7 cellular contexts compared by ENCODE assay signal in the genomic region with DNA sequence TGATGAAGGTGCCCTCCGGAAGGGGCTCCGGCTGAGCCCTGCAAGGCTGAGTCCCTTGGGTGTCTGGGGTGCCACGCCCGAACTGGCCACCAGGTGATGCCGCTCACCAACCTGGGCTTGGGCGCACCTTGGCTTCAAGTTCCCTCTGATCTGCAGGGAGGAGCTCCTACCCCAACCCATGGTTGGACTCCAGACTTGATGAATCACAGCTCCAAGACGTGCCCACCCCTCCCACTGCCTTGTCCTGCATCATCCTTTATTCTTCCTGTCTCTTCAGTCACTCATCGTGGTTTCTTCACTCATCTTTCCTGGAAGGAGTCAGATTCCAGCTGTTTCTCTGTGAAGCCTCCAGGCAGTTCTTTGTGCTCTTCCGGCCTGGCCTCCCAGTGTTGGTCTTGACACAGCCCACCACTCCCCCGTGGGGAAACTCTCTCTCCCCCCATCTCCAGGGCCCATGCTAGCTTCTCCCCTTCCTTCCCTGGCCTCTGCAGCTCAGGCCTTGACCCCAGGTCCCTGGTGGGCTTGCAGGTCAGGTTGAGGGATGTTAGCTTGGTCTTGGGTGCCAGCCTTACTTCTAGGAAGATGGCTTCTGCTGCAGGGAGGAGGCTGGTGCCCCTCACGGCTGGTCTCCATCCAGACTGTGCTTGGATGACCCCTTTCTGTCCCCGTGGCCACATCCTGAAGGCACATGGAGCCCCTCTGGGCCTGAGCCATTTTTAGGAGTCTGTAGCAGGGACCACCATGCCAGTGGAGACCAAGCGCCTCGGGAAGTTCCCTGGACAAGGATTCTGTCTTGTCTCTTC. TPM values are rescaled to one million over a fixed set of nuclear protein-coding genes. Genes with fewer than 3 reads are reported as not detected.
A peak's percentile ranks its signal among the peaks of the same experiment; 100 is the strongest.
DNase-seq lines count a peak whose midpoint lies in the region; ATAC-seq and TF ChIP-seq lines count a peak whose summit lies in the region.

No MANE protein-coding gene starts in this region.

- DNase-seq in GM12865 (ENCODE audit: low read depth): peak; percentile 72
- peak; percentile 22 for DNase-seq in NCI-H1694 treated with DMSO at 0.1 percent for 48 hours (lab: John Stamatoyannopoulos, UW)
- peak; percentile 86 for DNase-seq in activated CD4-positive, alpha-beta T cell treated with anti-CD3 and anti-CD28 coated beads for 36 hours
- peak; percentile 68 for DNase-seq in dermis blood vessel endothelial cell
- peak; percentile 31 for DNase-seq in myocyte (ENCODE audit: low read depth)
- peak; percentile 46 to 54 for DNase-seq in thyroid gland
- no peak for DNase-seq in midbrain (lab: John Stamatoyannopoulos, UW)

- TF ChIP-seq CTCF in GM12865 (IDR thresholded peaks at IDR 0.05; ENCODE audit: insufficient read depth, low read depth, low read length, missing control alignments) (peak; percentile 94), thyroid gland (IDR thresholded peaks at IDR 0.05) (peak in 5 of 6 experiments; percentile 44 to 84 (median 64))

- CTCF ChIA-PET in activated CD4-positive, alpha-beta T cell treated with anti-CD3 and anti-CD28 coated beads for 36 hours (lab: Charles Lee): interaction anchor here (0.5 to 3.4 kb wide), 19 partner anchors 8 to 1752 kb away, joined by 3 to 12 read pairs (median 3); no protein-coding TSS in a partner anchor

- peaks cover 21% of the 10 kb centered on the region for H3K36me3 Mint-ChIP-seq in activated CD4-positive, alpha-beta T cell treated with anti-CD3 and anti-CD28 coated beads for 36 hours (ENCODE audit: low read depth)

- H3K4me3 Mint-ChIP-seq in activated CD4-positive, alpha-beta T cell treated with anti-CD3 and anti-CD28 coated beads for 36 hours: peak overlapping the region; percentile 36

- WGBS in thyroid gland, 2 donors: 59 to 61% methylated on average over 14 of the region's 14 CpGs

- H3K4me1 ChIP-seq in thyroid gland: peaks cover 0 to 10% of the 10 kb centered on the region in 2 donors

- H3K27me3 Mint-ChIP-seq in activated CD4-positive, alpha-beta T cell treated with anti-CD3 and anti-CD28 coated beads for 36 hours: no peaks in the 10 kb centered on the region

- H3K36me3 ChIP-seq in thyroid gland: no peaks in the 10 kb centered on the region

- no peaks in the 10 kb centered on the region for H3K27me3 ChIP-seq in thyroid gland

- H3K27ac Mint-ChIP-seq in activated CD4-positive, alpha-beta T cell treated with anti-CD3 and anti-CD28 coated beads for 36 hours: peak overlapping the region; percentile 19

- peak; percentile 10 for ATAC-seq in activated CD4-positive, alpha-beta T cell treated with anti-CD3 and anti-CD28 coated beads for 36 hours

- TF ChIP-seq POLR2A in thyroid gland (IDR thresholded peaks at IDR 0.05): no peak

- H3K9me3 Mint-ChIP-seq in activated CD4-positive, alpha-beta T cell treated with anti-CD3 and anti-CD28 coated beads for 36 hours (ENCODE audit: low read depth): peaks cover 9% of the 10 kb centered on the region

- POLR2A ChIA-PET in activated CD4-positive, alpha-beta T cell treated with anti-CD3 and anti-CD28 coated beads for 36 hours (lab: Charles Lee): no interaction called here

- H3K9me3 ChIP-seq in thyroid gland: no peaks in the 10 kb centered on the region

- peaks cover 64% of the 10 kb centered on the region for H3K4me1 Mint-ChIP-seq in activated CD4-positive, alpha-beta T cell treated with anti-CD3 and anti-CD28 coated beads for 36 hours

- no peak overlapping the region for H3K4me3 ChIP-seq in GM12865 (ENCODE audit: low read depth, low read length)
- no peak overlapping the region for H3K4me3 ChIP-seq in thyroid gland (replicated peaks in 1 of 3)

- no peak overlapping the region for H3K27ac ChIP-seq in thyroid gland

- intact Hi-C loops in activated CD4-positive, alpha-beta T cell treated with anti-CD3 and anti-CD28 coated beads for 36 hours (cut with DNase I, micrococcal nuclease): loop anchor here in 1 of 2 experiments (10.0 kb wide), 1 partner anchor 762 kb away; the partner anchor contains the start of gene VAPB
- intact Hi-C loops in thyroid gland (cut with DNase I): no loop called here

RNA-seq across cellular contexts. Expression of gene ZBP1, which starts 2.6 kb away (rescaled TPM):
- 1 to 10 TPM in 1 of 2 experiments, under 1 TPM in 1; 0.30 to 1.4 TPM for total RNA-seq in activated CD4-positive, alpha-beta T cell treated with anti-CD3 and anti-CD28 coated beads for 36 hours
- not detected in 2 replicates for total RNA-seq in dermis blood vessel endothelial cell
- 0.29 and 0.47 TPM in 2 replicates for total RNA-seq in myocyte
- polyA plus RNA-seq in myocyte (2012): 0.15 TPM
- total RNA-seq in thyroid gland: 1 to 10 TPM in 1 of 4 donors, under 1 TPM in 2, not detected in 1; 0.33 to 1.5 (median 0.34) TPM
